In genomic region chr10:110746254-110746826, GRCh38 we compare ENCODE assay signal across 8 cellular contexts.
A peak's percentile ranks its signal among the peaks of the same experiment; 100 is the strongest.
DNase-seq lines count a peak whose midpoint lies in the region; ATAC-seq, FAIRE-seq and TF ChIP-seq lines count a peak whose summit lies in the region.

No MANE protein-coding gene starts in this region.

- intact Hi-C loops in OCI-LY7 (cut with micrococcal nuclease; ENCODE audit: unreplicated experiment), result loop anchor here (1.0 to 10.0 kb wide), 8 partner anchors 56 to 852 kb away; partner anchors contain the start of genes BBIP1 and SHOC2

- H2AFZ ChIP-seq in OCI-LY7 (ENCODE audit: low read length), result peak overlapping the region; percentile 10; the same call in 1 of the 2 replicates

- no peak overlapping the region for H3K4me3 ChIP-seq in OCI-LY7 (ENCODE audit: low read depth, low read length, poor library complexity, severe bottlenecking)
- no peak overlapping the region for H3K4me3 ChIP-seq in gastroesophageal sphincter

- no peaks in the 10 kb centered on the region for H3K79me2 ChIP-seq in OCI-LY7 (ENCODE audit: insufficient read depth, low read depth, low read length)

- no peaks in the 10 kb centered on the region; the same call in 1 of the 2 replicates for H3K36me3 ChIP-seq in OCI-LY7 (ENCODE audit: insufficient read depth, low read length)
- no peaks in the 10 kb centered on the region for H3K36me3 ChIP-seq in gastroesophageal sphincter

- peaks cover 58% of the 10 kb centered on the region for H3K4me1 ChIP-seq in OCI-LY7 (ENCODE audit: insufficient read depth, low read length, poor library complexity, severe bottlenecking)
- peaks cover 0 to 10% (median 0%) of the 10 kb centered on the region in 3 donors for H3K4me1 ChIP-seq in gastroesophageal sphincter

- H3K27me3 ChIP-seq in gastroesophageal sphincter, result no peaks in the 10 kb centered on the region

- peak; percentile 9 for FAIRE-seq in HTR-8/SVneo (lab: Jason Lieb, UNC)

- H3K9me3 ChIP-seq in OCI-LY7 (ENCODE audit: low read length) (peaks cover 8% of the 10 kb centered on the region), gastroesophageal sphincter (peaks cover 0 to 8% (median 0%) of the 10 kb centered on the region in 3 donors)

- TF ChIP-seq POLR2A in GM18505 (IDR thresholded peaks at IDR 0.05; ENCODE audit: borderline replicate concordance, extremely low read depth, insufficient read depth, insufficient read length) (no peak), gastroesophageal sphincter (IDR thresholded peaks at IDR 0.05) (no peak)

- peak overlapping the region; percentile 39 for H3K4me2 ChIP-seq in OCI-LY7 (ENCODE audit: low read length)

- BruUV-seq in OCI-LY7 (replicated peaks; lab: Mats Ljungman, UMichigan), result no TSS peak

- POLR2A ChIA-PET in OCI-LY7 (lab: Charles Lee), result interaction anchor here (1.5 kb wide), 1 partner anchor 27 kb away, joined by 4 read pairs; no protein-coding TSS in a partner anchor

- no peaks in the 10 kb centered on the region for H3K9me2 ChIP-seq in OCI-LY7 (ENCODE audit: insufficient read depth, low read length)

- TF ChIP-seq EP300 in gastroesophageal sphincter (IDR thresholded peaks at IDR 0.05), result no peak

- H3K27ac ChIP-seq in OCI-LY7 (ENCODE audit: low read depth, low read length, poor library complexity, severe bottlenecking) (no peak overlapping the region), gastroesophageal sphincter (no peak overlapping the region)

- H4K20me1 ChIP-seq in OCI-LY7 (ENCODE audit: insufficient read depth, low read length), result no peaks in the 10 kb centered on the region

- ATAC-seq in GM18505 (IDR thresholded peaks at IDR 0.05; ENCODE audit: unreplicated experiment), result peak; percentile 60
- peak; percentile 67 for ATAC-seq in gastroesophageal sphincter
- ATAC-seq in omental fat pad (ENCODE audit: low FRiP score), result peak; percentile 73
- ATAC-seq in HG02970 (IDR thresholded peaks at IDR 0.05; ENCODE audit: low FRiP score, unreplicated experiment), result no peak

- 11 to 13% methylated on average over 1 to 4 of the region's 4 CpGs for WGBS in gastroesophageal sphincter (ENCODE audit: low coverage in 1 of 2), 2 donors

- CTCF ChIA-PET in OCI-LY7 (lab: Charles Lee; ENCODE audit: unreplicated experiment), result no interaction called here

- peak; percentile 74 for TF ChIP-seq CTCF in AG09319 (IDR thresholded peaks at IDR 0.05; ENCODE audit: low read depth, low read length)
- TF ChIP-seq CTCF in OCI-LY7 (conservative IDR thresholded peaks at IDR 0.05; ENCODE audit: low read length), result peak; percentile 99
- peak; percentile 71 to 85 (median 80) for TF ChIP-seq CTCF in gastroesophageal sphincter (IDR thresholded peaks at IDR 0.05)
- TF ChIP-seq CTCF in omental fat pad (IDR thresholded peaks at IDR 0.05), result peak in 2 of 3 donors; percentile 11 to 34

- DNase-seq in AG09319 (ENCODE audit: extremely low read depth, low read depth) (peak; percentile 45), HTR-8/SVneo (ENCODE audit: insufficient read length, low spot score) (peak; percentile 53), OCI-LY7 (ENCODE audit: low spot score) (peak; percentile 71), omental fat pad (ENCODE audit: low spot score) (no peak)
- peak; percentile 33 for DNase-seq in activated effector memory CD4-positive, alpha-beta T cell treated with Interleukin-2 at 50 U/mL for 16 hours

Comparison
In these comparisons a context has a peak if more than half of its experiments do, and no peak if none do; other contexts are left out.
1. CTCF ChIP-seq: peak in every context shown above with its lines; median percentile 99 in OCI-LY7; 80 in gastroesophageal sphincter; 74 in AG09319; 22 in omental fat pad.